8 cellular contexts compared by ENCODE assay signal in genomic region chr11:23540101-23540561, GRCh38.
DNase-seq lines count a peak whose midpoint lies in the region; ATAC-seq, FAIRE-seq and TF ChIP-seq lines count a peak whose summit lies in the region.

No MANE protein-coding gene starts in this region.

- H3K9me3 Mint-ChIP-seq in activated T-cell treated with anti-CD3 and anti-CD28 coated beads, Interleukin-2, amount 50 U/mL, for 72 hours, result peaks cover 1 to 2% of the 10 kb centered on the region in 2 donors
- no peaks in the 10 kb centered on the region for H3K9me3 Mint-ChIP-seq in activated T-cell treated with anti-CD3 and anti-CD28 coated beads, Interleukin-2, amount 50 U/mL, for 24 hours
- H3K9me3 Mint-ChIP-seq in neural progenitor cell, result peaks cover 12% of the 10 kb centered on the region

- intact Hi-C loops in PC-3 (cut with micrococcal nuclease), result loop anchor here (1.0 to 5.0 kb wide), 5 partner anchors 327 to 787 kb away; no protein-coding TSS in a partner anchor

- H3F3A ChIP-seq in PC-3 (ENCODE audit: low read length, unreplicated experiment) (no peaks in the 10 kb centered on the region), neural progenitor cell (ENCODE audit: low read depth) (no peaks in the 10 kb centered on the region)

- FAIRE-seq in HTR-8/SVneo (lab: Jason Lieb, UNC), result no peak

- ATAC-seq in activated T-cell treated with anti-CD3 and anti-CD28 coated beads, Interleukin-2, amount 50 U/mL, for 72 hours (replicated peaks in 1 of 2), result peak; percentile 36 to 50
- ATAC-seq in GM21825 (IDR thresholded peaks at IDR 0.05; ENCODE audit: unreplicated experiment), result peak; percentile 92
- peak; percentile 86 for ATAC-seq in PC-3

- H3K27ac ChIP-seq in PC-3 (ENCODE audit: low read length) (no peak overlapping the region), neural progenitor cell (no peak overlapping the region)

- H4K20me1 ChIP-seq in PC-3 (ENCODE audit: low read length) (no peaks in the 10 kb centered on the region), neural progenitor cell (ENCODE audit: low read depth) (no peaks in the 10 kb centered on the region)

- H3K9me3 ChIP-seq in PC-3 (ENCODE audit: low read length) (no peaks in the 10 kb centered on the region), neural progenitor cell (ENCODE audit: low read depth) (no peaks in the 10 kb centered on the region)

- no peaks in the 10 kb centered on the region for H3K36me3 Mint-ChIP-seq in activated T-cell treated with anti-CD3 and anti-CD28 coated beads, Interleukin-2, amount 50 U/mL, for 72 hours (ENCODE audit: insufficient read depth in 2 of 2)
- H3K36me3 Mint-ChIP-seq in activated T-cell treated with anti-CD3 and anti-CD28 coated beads, Interleukin-2, amount 50 U/mL, for 24 hours (ENCODE audit: low read depth), result no peaks in the 10 kb centered on the region
- peaks cover 2% of the 10 kb centered on the region for H3K36me3 Mint-ChIP-seq in neural progenitor cell

- TF ChIP-seq CTCF in PC-3 (conservative IDR thresholded peaks at IDR 0.05; ENCODE audit: low read depth, low read length) (peak; percentile 67), neural progenitor cell (IDR thresholded peaks at IDR 0.05) (peak; percentile 76)

- no peak overlapping the region for H3K4me3 Mint-ChIP-seq in activated T-cell treated with anti-CD3 and anti-CD28 coated beads, Interleukin-2, amount 50 U/mL, for 72 hours
- H3K4me3 Mint-ChIP-seq in activated T-cell treated with anti-CD3 and anti-CD28 coated beads, Interleukin-2, amount 50 U/mL, for 24 hours, result no peak overlapping the region
- H3K4me3 Mint-ChIP-seq in neural progenitor cell, result no peak overlapping the region

- no peaks in the 10 kb centered on the region for H3K4me1 Mint-ChIP-seq in activated T-cell treated with anti-CD3 and anti-CD28 coated beads, Interleukin-2, amount 50 U/mL, for 72 hours (ENCODE audit: low read depth)
- no peaks in the 10 kb centered on the region for H3K4me1 Mint-ChIP-seq in activated T-cell treated with anti-CD3 and anti-CD28 coated beads, Interleukin-2, amount 50 U/mL, for 24 hours (ENCODE audit: low read depth)
- H3K4me1 Mint-ChIP-seq in neural progenitor cell, result no peaks in the 10 kb centered on the region

- no peaks in the 10 kb centered on the region for H3K9me2 ChIP-seq in PC-3 (replicated peaks; ENCODE audit: low read length)

- H3K27me3 ChIP-seq in PC-3 (ENCODE audit: low read length) (no peaks in the 10 kb centered on the region), neural progenitor cell (no peaks in the 10 kb centered on the region)

- H3K4me1 ChIP-seq in PC-3 (ENCODE audit: insufficient read depth, low read length) (peaks cover 13% of the 10 kb centered on the region), neural progenitor cell (no peaks in the 10 kb centered on the region)

- no peak for TF ChIP-seq POLR2A in erythroblast (IDR thresholded peaks at IDR 0.05; ENCODE audit: low read length)

- peak overlapping the region; percentile 9; the same call in 1 of the 2 replicates for H3K4me3 ChIP-seq in PC-3 (ENCODE audit: low read length)
- no peak overlapping the region for H3K4me3 ChIP-seq in neural progenitor cell

- H3K27ac Mint-ChIP-seq in activated T-cell treated with anti-CD3 and anti-CD28 coated beads, Interleukin-2, amount 50 U/mL, for 72 hours, result no peak overlapping the region
- H3K27ac Mint-ChIP-seq in activated T-cell treated with anti-CD3 and anti-CD28 coated beads, Interleukin-2, amount 50 U/mL, for 24 hours, result no peak overlapping the region
- H3K27ac Mint-ChIP-seq in neural progenitor cell, result no peak overlapping the region

- CTCF ChIA-PET in PC-3 (lab: Charles Lee), result interaction anchor here (0.9 kb wide), 2 partner anchors 426 to 692 kb away, joined by 3 read pairs; no protein-coding TSS in a partner anchor

- no TSS peak for BruUV-seq in PC-3 (replicated peaks; lab: Mats Ljungman, UMichigan)

- H3K27me3 Mint-ChIP-seq in activated T-cell treated with anti-CD3 and anti-CD28 coated beads, Interleukin-2, amount 50 U/mL, for 72 hours (ENCODE audit: low read depth), result no peaks in the 10 kb centered on the region
- no peaks in the 10 kb centered on the region for H3K27me3 Mint-ChIP-seq in activated T-cell treated with anti-CD3 and anti-CD28 coated beads, Interleukin-2, amount 50 U/mL, for 24 hours
- H3K27me3 Mint-ChIP-seq in neural progenitor cell (ENCODE audit: insufficient read depth, low read depth), result no peaks in the 10 kb centered on the region

- H3K4me2 ChIP-seq in PC-3 (ENCODE audit: low read length) (peak overlapping the region; percentile 59), neural progenitor cell (no peak overlapping the region)

- H3K79me2 ChIP-seq in PC-3 (ENCODE audit: low read length), result no peaks in the 10 kb centered on the region
- no peaks in the 10 kb centered on the region for H3K79me2 ChIP-seq in neural progenitor cell (ENCODE audit: low read depth)

- H3K36me3 ChIP-seq in PC-3 (ENCODE audit: low read depth, low read length), result no peaks in the 10 kb centered on the region
- no peaks in the 10 kb centered on the region for H3K36me3 ChIP-seq in neural progenitor cell

- H3K9ac ChIP-seq in PC-3 (ENCODE audit: low read length) (no peak overlapping the region), neural progenitor cell (no peak overlapping the region)

- DNase-seq in activated T-cell treated with anti-CD3 and anti-CD28 coated beads, Interleukin-2, amount 50 U/mL, for 72 hours, result peak in 1 of 2 donors; percentile 5
- DNase-seq in activated T-cell treated with anti-CD3 and anti-CD28 coated beads, Interleukin-2, amount 50 U/mL, for 24 hours, result no peak
- DNase-seq in HTR-8/SVneo (ENCODE audit: insufficient read length, low spot score) (peak; percentile 47), PC-3 (peak; percentile 79), erythroblast (lab: John Stamatoyannopoulos, UW) (peak; percentile 14 to 46), neural progenitor cell (ENCODE audit: low spot score) (peak; percentile 60), middle frontal gyrus (ENCODE audit: extremely low spot score, low spot score) (no peak)

- POLR2A ChIA-PET in PC-3 (lab: Charles Lee; ENCODE audit: unreplicated experiment), result no interaction called here

- H2AFZ ChIP-seq in PC-3 (ENCODE audit: low read length) (peak overlapping the region; percentile 68), neural progenitor cell (replicated peaks) (peak overlapping the region; percentile 95)

Comparison
In these comparisons a context has a peak if more than half of its experiments do, and no peak if none do; other contexts are left out.
1. DNase-seq: peak in HTR-8/SVneo (single experiment), PC-3 (single experiment), erythroblast (2 of 2) and neural progenitor cell (single experiment); none in activated T-cell treated with anti-CD3 and anti-CD28 coated beads, Interleukin-2, amount 50 U/mL, for 24 hours (single experiment) and middle frontal gyrus (single experiment).
2. Peak in every context shown above with its lines, with median percentiles within 50 percentile points of each other: ATAC-seq.